8 cellular contexts compared by ENCODE assay signal in genomic region chr17:57603978-57604377, GRCh38.
DNase-seq lines count a peak whose midpoint lies in the region; ATAC-seq and TF ChIP-seq lines count a peak whose summit lies in the region.

No MANE protein-coding gene starts in this region.

- intact Hi-C loops in adrenal gland (cut with DNase I): loop anchor here in 1 of 2 donors (5.0 kb wide), 1 partner anchor 68 kb away; no protein-coding TSS in a partner anchor

- peak; percentile 50 for ATAC-seq in HG03196 (IDR thresholded peaks at IDR 0.05; ENCODE audit: unreplicated experiment)

- DNase-seq in GF-D8 (lab: John Stamatoyannopoulos, UW) (peak; percentile 93), T-helper 2 cell (peak in 4 of 5 experiments; percentile 19 to 96 (median 50)), adrenal gland (peak in 5 of 7 donors; percentile 35 to 60 (median 47)), EL (no peak), NCI-H2196 (lab: John Stamatoyannopoulos, UW; ENCODE audit: unreplicated experiment) (no peak), GM19240 (ENCODE audit: insufficient read length, low spot score) (no peak)
- peak; percentile 35 to 54 for DNase-seq in stimulated activated CD4-positive, alpha-beta T cell treated with anti-CD3 and anti-CD28 coated beads, Interleukin-12 subunit alpha, Interleukin-12 subunit beta, amount 100 ng/mL, for 24 hours (ENCODE audit: low read depth in 2 of 2)

- peak overlapping the region in 2 of 5 donors; percentile 59 to 77 for H3K27ac ChIP-seq in adrenal gland

- H3K4me1 ChIP-seq in adrenal gland (replicated peaks in 1 of 2): peaks cover 22 to 52% of the 10 kb centered on the region in 2 donors

- no peaks in the 10 kb centered on the region for H3K9me3 ChIP-seq in adrenal gland (replicated peaks in 1 of 3)

- TF ChIP-seq CTCF in adrenal gland (IDR thresholded peaks at IDR 0.05): no peak

- H3K27me3 ChIP-seq in adrenal gland: no peaks in the 10 kb centered on the region

- no peak overlapping the region for H3K4me3 ChIP-seq in adrenal gland

- no peaks in the 10 kb centered on the region for H3K36me3 ChIP-seq in adrenal gland (replicated peaks in 1 of 2)

- WGBS in adrenal gland, 4 donors: 63 to 74% (median 71%) methylated on average over 4 to 5 of the region's 5 CpGs

- TF ChIP-seq POLR2A in adrenal gland (IDR thresholded peaks at IDR 0.05): no peak

Comparison
In these comparisons a context has a peak if more than half of its experiments do, and no peak if none do; other contexts are left out.
1. DNase-seq: peak in GF-D8 (single experiment), T-helper 2 cell (4 of 5), adrenal gland (5 of 7) and stimulated activated CD4-positive, alpha-beta T cell treated with anti-CD3 and anti-CD28 coated beads, Interleukin-12 subunit alpha, Interleukin-12 subunit beta, amount 100 ng/mL, for 24 hours (2 of 2); none in EL (single experiment), NCI-H2196 (single experiment) and GM19240 (single experiment).